In the genomic region with DNA sequence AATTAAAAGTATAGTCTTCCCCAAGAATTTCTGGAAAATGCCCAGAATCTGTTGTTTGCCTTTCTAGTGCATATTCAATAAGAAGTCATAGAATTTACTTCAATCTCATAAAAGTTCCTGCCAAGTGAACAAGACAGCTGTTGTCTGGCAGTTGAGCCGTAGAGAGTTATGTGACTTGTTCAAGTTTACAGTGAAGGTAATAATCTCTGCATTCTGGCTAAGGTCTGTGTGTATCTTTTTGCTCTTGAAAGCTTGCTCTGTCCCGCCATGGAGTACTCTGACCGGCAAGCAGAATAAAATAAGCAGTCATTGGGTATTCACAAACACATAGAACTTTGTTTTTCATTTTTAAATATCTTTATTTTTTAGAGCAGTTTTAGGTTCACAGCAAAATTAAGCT, we compare ENCODE assay signal across 17 cellular contexts.
DNase-seq lines count a peak whose midpoint lies in the region; ATAC-seq, FAIRE-seq and TF ChIP-seq lines count a peak whose summit lies in the region.
"Had no signal": no experiment of that assay in that cellular context is flagged by ENCODE, and none has a peak within 500 bp of the region (broad histone marks: within the 10 kb centered on the region; RNA-seq: fewer than 3 reads in every experiment).

No MANE protein-coding gene starts in this region.

- intact Hi-C loops in left ventricle myocardium inferior (cut with micrococcal nuclease) = no loop called here
- intact Hi-C loops in mucosa of descending colon (cut with DNase I, micrococcal nuclease) = no loop called here

- H3K4me3 ChIP-seq in left ventricle myocardium inferior = no peak overlapping the region
- no peak overlapping the region for H3K4me3 ChIP-seq in right atrium auricular region
- no peak overlapping the region for H3K4me3 ChIP-seq in mucosa of descending colon
- H3K4me3 ChIP-seq: A549, BLaER1 had no signal

- peaks cover 50% of the 10 kb centered on the region for H3K36me3 ChIP-seq in left ventricle myocardium inferior
- peaks cover 32% of the 10 kb centered on the region for H3K36me3 ChIP-seq in right atrium auricular region
- H3K36me3 ChIP-seq in mucosa of descending colon (ENCODE audit: low read depth) = no peaks in the 10 kb centered on the region

- no peaks in the 10 kb centered on the region for H3K27me3 ChIP-seq in left ventricle myocardium inferior (ENCODE audit: low read depth)
- no peaks in the 10 kb centered on the region for H3K27me3 ChIP-seq in right atrium auricular region
- H3K27me3 ChIP-seq: BLaER1 had no signal

- ATAC-seq in mucosa of descending colon (peak; percentile 82), GM18858 (IDR thresholded peaks at IDR 0.05; ENCODE audit: unreplicated experiment) (no peak)
- ATAC-seq: A549 had no signal

- H3K4me1 ChIP-seq in left ventricle myocardium inferior (peaks cover 41% of the 10 kb centered on the region), right atrium auricular region (peaks cover 0 to 15% of the 10 kb centered on the region in 2 donors), mucosa of descending colon (ENCODE audit: low read depth) (no peaks in the 10 kb centered on the region)
- H3K4me1 ChIP-seq: A549, BLaER1 had no signal

- FAIRE-seq in urothelium cell line (lab: Jason Lieb, UNC) = no peak
- FAIRE-seq: A549, GM12892, GM18507 had no signal

- TF ChIP-seq CTCF in left ventricle myocardium inferior (IDR thresholded peaks at IDR 0.05; ENCODE audit: borderline replicate concordance) (no peak), right atrium auricular region (IDR thresholded peaks at IDR 0.05) (no peak), VCaP (conservative IDR thresholded peaks at IDR 0.05) (no peak), mucosa of descending colon (IDR thresholded peaks at IDR 0.05) (no peak)

- H3K27ac ChIP-seq in left ventricle myocardium inferior (replicated peaks) (peak overlapping the region; percentile 74), right atrium auricular region (peak overlapping the region in 1 of 2 donors; percentile 18), VCaP (peak overlapping the region; percentile 29; the same call in 1 of the 2 replicates)
- H3K27ac ChIP-seq: A549, BLaER1 had no signal

- H3K9me3 ChIP-seq in left ventricle myocardium inferior (replicated peaks) = no peaks in the 10 kb centered on the region
- H3K9me3 ChIP-seq in right atrium auricular region = no peaks in the 10 kb centered on the region
- no peaks in the 10 kb centered on the region for H3K9me3 ChIP-seq in mucosa of descending colon
- H3K9me3 ChIP-seq: A549, BLaER1 had no signal

- DNase-seq in left ventricle myocardium inferior (no peak), right atrium auricular region (ENCODE audit: low spot score) (no peak), mucosa of descending colon (peak in 1 of 3 donors; percentile 27), NCI-H1092 (lab: John Stamatoyannopoulos, UW) (no peak), urothelium cell line (ENCODE audit: low spot score) (no peak)
- DNase-seq: CD4-positive, alpha-beta memory T cell; DMS79; KBM-7; NCI-H1417 treated with DMSO at 0.1 percent for 48 hours; NCI-H187 treated with DMSO at 0.1 percent for 48 hours; NCI-H526 had no signal
